ENCODE assay signal across 1 cellular context in genomic region chr12:89573081-89573810, GRCh38.
TF ChIP-seq lines count a peak whose summit lies in the region.

No MANE protein-coding gene starts in this region.

TF ChIP-seq in K562, 482 proteins besides CTCF, POLR2A, EP300 and RAD21:
- no peak for TF ChIP-seq MLLT1 (IDR thresholded peaks at IDR 0.05)
- no peak for TF ChIP-seq ELK1 (CRISPR knock-in tag; IDR thresholded peaks at IDR 0.05)
- no peak for TF ChIP-seq TEAD4 (IDR thresholded peaks at IDR 0.05; ENCODE audit: low read length)
- no peak for TF ChIP-seq TEAD4 (CRISPR knock-in tag; IDR thresholded peaks at IDR 0.05; ENCODE audit: borderline replicate concordance)
- TF ChIP-seq NR0B1 (IDR thresholded peaks at IDR 0.05; ENCODE audit: partially characterized antibody): no peak
